17 cellular contexts compared by ENCODE assay signal in the genomic region with DNA sequence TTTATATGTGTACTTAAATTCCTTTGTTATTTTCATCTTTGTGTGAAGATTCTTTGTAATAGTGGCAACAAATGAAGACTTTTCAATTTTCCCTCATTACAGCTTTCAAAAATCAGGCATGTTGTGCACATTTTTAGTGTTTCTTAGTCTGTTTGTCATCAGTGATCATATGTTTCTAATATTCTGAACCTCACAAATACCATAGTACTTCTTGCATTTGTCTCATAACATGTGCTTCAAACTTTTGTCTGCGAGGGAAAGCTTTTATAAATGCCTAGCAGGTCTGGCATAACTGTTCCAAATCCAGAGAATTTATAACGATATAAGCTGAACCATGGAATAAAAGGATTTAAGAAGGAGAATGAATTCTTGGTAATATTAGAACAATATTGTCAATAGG.
DNase-seq lines count a peak whose midpoint lies in the region; ATAC-seq and TF ChIP-seq lines count a peak whose summit lies in the region.
"Had no signal": no experiment of that assay in that cellular context is flagged by ENCODE, and none has a peak within 500 bp of the region (broad histone marks: within the 10 kb centered on the region; RNA-seq: fewer than 3 reads in every experiment).

No MANE protein-coding gene starts in this region.

- no peaks in the 10 kb centered on the region for H3K36me3 ChIP-seq in GM23248 (ENCODE audit: low read depth)
- H3K36me3 ChIP-seq in PC-3 (ENCODE audit: low read depth, low read length): no peaks in the 10 kb centered on the region

- no peaks in the 10 kb centered on the region for H3K27me3 Mint-ChIP-seq in osteocyte (ENCODE audit: unreplicated experiment)
- no peaks in the 10 kb centered on the region for H3K27me3 Mint-ChIP-seq in activated naive CD4-positive, alpha-beta T cell treated with anti-CD3 and anti-CD28 coated beads for 36 hours (ENCODE audit: low read depth)
- H3K27me3 Mint-ChIP-seq: CD4-positive, alpha-beta T cell had no signal

- H3K4me1 ChIP-seq in GM23248 (ENCODE audit: insufficient read depth): peaks cover 50% of the 10 kb centered on the region
- no peaks in the 10 kb centered on the region for H3K4me1 ChIP-seq in PC-3 (ENCODE audit: insufficient read depth, low read length)
- H3K4me1 ChIP-seq: Caco-2 had no signal

- TF ChIP-seq CTCF in osteocyte (IDR thresholded peaks at IDR 0.05): no peak
- no peak for TF ChIP-seq CTCF in PC-3 (conservative IDR thresholded peaks at IDR 0.05; ENCODE audit: low read depth, low read length)

- in situ Hi-C loops in GM23248 (cut with MboI): no loop called here

- H2AFZ ChIP-seq in GM23248 (no peak overlapping the region), PC-3 (ENCODE audit: low read length) (no peak overlapping the region)
- H2AFZ ChIP-seq: GM23338 had no signal

- H3K4me1 Mint-ChIP-seq in osteocyte (ENCODE audit: unreplicated experiment): peaks cover 63% of the 10 kb centered on the region
- H3K4me1 Mint-ChIP-seq in activated naive CD4-positive, alpha-beta T cell treated with anti-CD3 and anti-CD28 coated beads for 36 hours (ENCODE audit: low read depth): no peaks in the 10 kb centered on the region

- POLR2A ChIA-PET in PC-3 (lab: Charles Lee; ENCODE audit: unreplicated experiment): interaction anchor here (0.6 kb wide), 1 partner anchor 33 kb away, joined by 7 read pairs; no protein-coding TSS in a partner anchor

- ATAC-seq in PC-3: no peak
- ATAC-seq: GM23338 had no signal

- no peak overlapping the region for H3K4me3 Mint-ChIP-seq in osteocyte (ENCODE audit: unreplicated experiment)
- no peak overlapping the region for H3K4me3 Mint-ChIP-seq in activated naive CD4-positive, alpha-beta T cell treated with anti-CD3 and anti-CD28 coated beads for 36 hours
- H3K4me3 Mint-ChIP-seq: CD4-positive, alpha-beta T cell; GM23338 had no signal

- CTCF ChIA-PET in activated naive CD4-positive, alpha-beta T cell treated with anti-CD3 and anti-CD28 coated beads for 36 hours (lab: Charles Lee): no interaction called here
- CTCF ChIA-PET in PC-3 (lab: Charles Lee): no interaction called here

- peaks cover 7% of the 10 kb centered on the region for H3K9me3 Mint-ChIP-seq in osteocyte (ENCODE audit: unreplicated experiment)
- H3K9me3 Mint-ChIP-seq in activated naive CD4-positive, alpha-beta T cell treated with anti-CD3 and anti-CD28 coated beads for 36 hours: no peaks in the 10 kb centered on the region
- H3K9me3 Mint-ChIP-seq: CD4-positive, alpha-beta T cell; GM23338 had no signal

- H3K27me3 ChIP-seq in GM23248 (replicated peaks; ENCODE audit: insufficient read depth): no peaks in the 10 kb centered on the region
- H3K27me3 ChIP-seq in PC-3 (ENCODE audit: low read length): no peaks in the 10 kb centered on the region

- intact Hi-C loops in activated naive CD4-positive, alpha-beta T cell treated with anti-CD3 and anti-CD28 coated beads for 36 hours (cut with micrococcal nuclease): no loop called here
- intact Hi-C loops in PC-3 (cut with micrococcal nuclease): no loop called here

- H3K9me3 ChIP-seq in GM23248 (ENCODE audit: low read depth) (no peaks in the 10 kb centered on the region), PC-3 (ENCODE audit: low read length) (no peaks in the 10 kb centered on the region)
- H3K9me3 ChIP-seq: Caco-2 had no signal

- H3K79me2 ChIP-seq in GM23248 (ENCODE audit: insufficient read depth) (no peaks in the 10 kb centered on the region), PC-3 (ENCODE audit: low read length) (no peaks in the 10 kb centered on the region)

- 20 to 39% methylated on average over 2 of the region's 2 CpGs for WGBS in GM23248 (ENCODE audit: low coverage in 1 of 2, low lambda C conversion rate in 2 of 2, missing lambda C conversion rate in 2 of 2), 2 experiments

- DNase-seq in GM23248 (peak; percentile 14), fibroblast of gingiva (ENCODE audit: low read depth) (peak; percentile 34), osteocyte (ENCODE audit: extremely low spot score, unreplicated experiment) (no peak), PC-3 (no peak), NCI-H226 (no peak)
- no peak for DNase-seq in activated naive CD4-positive, alpha-beta T cell treated with anti-CD3 and anti-CD28 coated beads for 36 hours
- DNase-seq: ACHN; AML-193; Caco-2; CD4-positive, alpha-beta T cell; DMS153; DMS79; GDM1; HCEC 1CT had no signal

- H3K27ac Mint-ChIP-seq in osteocyte (ENCODE audit: unreplicated experiment): peak overlapping the region; percentile 35
- H3K27ac Mint-ChIP-seq in activated naive CD4-positive, alpha-beta T cell treated with anti-CD3 and anti-CD28 coated beads for 36 hours: no peak overlapping the region
- H3K27ac Mint-ChIP-seq: CD4-positive, alpha-beta T cell; GM23338 had no signal

- no peak overlapping the region for H3K4me2 ChIP-seq in GM23248 (ENCODE audit: unreplicated experiment)
- no peak overlapping the region for H3K4me2 ChIP-seq in PC-3 (ENCODE audit: low read length)
- H3K4me2 ChIP-seq: GM23338 had no signal

- H3K36me3 Mint-ChIP-seq in osteocyte (ENCODE audit: unreplicated experiment): peaks cover 7% of the 10 kb centered on the region
- H3K36me3 Mint-ChIP-seq in activated naive CD4-positive, alpha-beta T cell treated with anti-CD3 and anti-CD28 coated beads for 36 hours (ENCODE audit: low read depth): no peaks in the 10 kb centered on the region

- peaks cover 28% of the 10 kb centered on the region for H3F3A ChIP-seq in GM23248 (ENCODE audit: insufficient read depth)
- H3F3A ChIP-seq in PC-3 (ENCODE audit: low read length, unreplicated experiment): no peaks in the 10 kb centered on the region

- H4K20me1 ChIP-seq in GM23248 (ENCODE audit: insufficient read depth) (no peaks in the 10 kb centered on the region), PC-3 (ENCODE audit: low read length) (no peaks in the 10 kb centered on the region)

- H3K27ac ChIP-seq in GM23248: no peak overlapping the region
- no peak overlapping the region for H3K27ac ChIP-seq in PC-3 (ENCODE audit: low read length)
- H3K27ac ChIP-seq: C4-2B, HL-60 had no signal

- H3K9me2 ChIP-seq in GM23248 (ENCODE audit: insufficient read depth) (no peaks in the 10 kb centered on the region), PC-3 (replicated peaks; ENCODE audit: low read length) (no peaks in the 10 kb centered on the region)

- no peak overlapping the region for H3K4me3 ChIP-seq in GM23248
- no peak overlapping the region for H3K4me3 ChIP-seq in PC-3 (ENCODE audit: low read length)
- H3K4me3 ChIP-seq: GM23338 had no signal

- no TSS peak for BruUV-seq in PC-3 (replicated peaks; lab: Mats Ljungman, UMichigan)

- H3K9ac ChIP-seq in GM23248 (no peak overlapping the region), PC-3 (ENCODE audit: low read length) (no peak overlapping the region)

Comparison
In these comparisons a context has a peak if more than half of its experiments do, and no peak if none do; other contexts are left out.
1. DNase-seq: peak in GM23248 (single experiment) and fibroblast of gingiva (single experiment); none in osteocyte (single experiment), activated naive CD4-positive, alpha-beta T cell treated with anti-CD3 and anti-CD28 coated beads for 36 hours (single experiment), PC-3 (single experiment) and NCI-H226 (single experiment).